In genomic region chr7:47458057-47458456, GRCh38 we compare ENCODE assay signal across 1 cellular context.
TF ChIP-seq lines count a peak whose summit lies in the region.

No MANE protein-coding gene starts in this region.

TF ChIP-seq in IMR-90, 13 proteins besides CTCF, POLR2A, EP300 and RAD21:
- TF ChIP-seq NFE2L2 (IDR thresholded peaks at IDR 0.05; ENCODE audit: low read depth, low read length) = no peak
- TF ChIP-seq RFX5 (IDR thresholded peaks at IDR 0.05; ENCODE audit: low read depth, low read length) = no peak
- TF ChIP-seq CEBPB (IDR thresholded peaks at IDR 0.05; ENCODE audit: low read depth, low read length) = peak; percentile 75
- TF ChIP-seq SMC3 (IDR thresholded peaks at IDR 0.05; ENCODE audit: low read depth, low read length) = no peak
- no peak for TF ChIP-seq MAFK (IDR thresholded peaks at IDR 0.05; ENCODE audit: low read depth, low read length)
- no peak for TF ChIP-seq MXI1 (IDR thresholded peaks at IDR 0.05; ENCODE audit: borderline replicate concordance, low read depth, low read length)
- TF ChIP-seq BHLHE40 (IDR thresholded peaks at IDR 0.05; ENCODE audit: low read depth, low read length) = peak; percentile 77
- peak; percentile 75 for TF ChIP-seq USF2 (IDR thresholded peaks at IDR 0.05; ENCODE audit: low read depth, low read length)
- peak; percentile 84; the same call in 1 of the 2 replicates for TF ChIP-seq FOS (IDR thresholded peaks at IDR 0.05; ENCODE audit: low read depth, low read length)
- no peak; the same call in 1 of the 2 replicates for TF ChIP-seq MAZ (IDR thresholded peaks at IDR 0.05; ENCODE audit: borderline replicate concordance, low read depth, low read length)
- TF ChIP-seq RCOR1 (IDR thresholded peaks at IDR 0.05; ENCODE audit: insufficient replicate concordance, low read length) = peak; percentile 97
- TF ChIP-seq ELK1 (IDR thresholded peaks at IDR 0.05; ENCODE audit: borderline replicate concordance, low read depth, low read length) = no peak
- TF ChIP-seq CHD1 (IDR thresholded peaks at IDR 0.05; ENCODE audit: low read depth, low read length) = no peak
